ENCODE assay signal across 8 cellular contexts in the genomic region with DNA sequence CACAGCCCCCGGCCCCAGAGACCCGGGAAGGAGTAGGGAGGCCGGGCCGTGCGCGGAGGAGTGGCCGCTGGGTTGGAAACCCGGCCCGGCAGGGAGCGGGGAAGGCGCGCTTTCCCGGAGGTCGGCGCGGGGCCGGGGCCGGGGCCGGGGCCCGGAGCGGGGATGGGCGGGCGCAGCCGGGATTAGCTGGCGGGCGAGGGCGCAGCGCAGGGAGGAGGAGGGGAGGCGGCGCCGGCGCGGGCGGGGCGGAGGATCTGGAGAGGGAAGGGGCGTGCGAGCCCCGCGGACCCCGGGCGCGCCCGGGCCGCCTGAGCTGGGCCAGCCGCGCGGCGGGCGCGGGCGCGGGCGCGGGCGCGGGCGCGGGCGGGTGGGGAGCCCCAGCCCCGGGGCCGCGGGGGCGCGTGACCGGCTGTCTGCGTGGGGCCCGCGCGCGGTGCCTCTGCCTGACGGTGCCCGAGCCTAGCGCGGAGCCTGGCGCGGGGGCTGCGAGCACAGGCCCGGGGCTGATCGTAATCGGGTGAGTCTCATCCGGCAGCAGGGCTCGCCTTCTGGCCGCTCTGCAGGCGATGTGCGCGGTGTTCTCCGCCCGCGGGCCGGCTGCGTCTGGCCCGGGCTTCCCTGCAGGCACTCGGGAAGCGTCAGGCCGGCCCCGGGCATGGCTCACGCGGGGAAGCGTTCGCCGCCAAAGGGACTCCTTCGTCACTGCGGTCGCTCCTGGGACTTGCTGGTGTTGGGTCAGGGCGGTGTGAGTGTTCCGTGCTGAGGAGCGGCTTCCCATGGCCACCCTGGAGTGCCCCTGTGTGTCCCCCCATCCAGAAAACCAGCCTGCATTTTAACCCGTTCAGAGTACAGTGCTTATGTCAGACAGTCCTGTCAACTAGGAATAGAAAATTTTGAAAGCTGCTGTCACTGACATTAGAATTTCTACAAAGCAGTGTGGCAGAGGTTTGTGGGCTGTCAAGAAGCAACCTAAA. TPM values are rescaled to one million over a fixed set of nuclear protein-coding genes. Genes with fewer than 3 reads are reported as not detected.
DNase-seq lines count a peak whose midpoint lies in the region; ATAC-seq and TF ChIP-seq lines count a peak whose summit lies in the region.

No MANE protein-coding gene starts in this region.

- H3K4me3 Mint-ChIP-seq in activated CD8-positive, alpha-beta T cell treated with anti-CD3 and anti-CD28 coated beads for 36 hours: peak overlapping the region; percentile 66
- peak overlapping the region in 6 of 8 donors; percentile 2 to 80 (median 61) for H3K4me3 Mint-ChIP-seq in naive B cell

- H3K9ac ChIP-seq in BLaER1: no peak overlapping the region

- no peaks in the 10 kb centered on the region for H3K36me3 ChIP-seq in BLaER1

- no peak overlapping the region for H3K27ac ChIP-seq in BLaER1

- ATAC-seq in HG03460 (IDR thresholded peaks at IDR 0.05; ENCODE audit: unreplicated experiment) (peak; percentile 31), naive B cell (ENCODE audit: low read depth in 2 of 2) (no peak)
- ATAC-seq in activated CD8-positive, alpha-beta T cell treated with anti-CD3 and anti-CD28 coated beads for 36 hours: peak; percentile 70

- POLR2A ChIA-PET in activated CD8-positive, alpha-beta T cell treated with anti-CD3 and anti-CD28 coated beads for 36 hours (lab: Charles Lee): interaction anchor here (1.2 to 1.5 kb wide), 2 partner anchors 45 to 47 kb away, joined by 3 read pairs; no protein-coding TSS in a partner anchor

- TF ChIP-seq CTCF in activated CD8-positive, alpha-beta T cell treated with anti-CD3 and anti-CD28 coated beads for 36 hours (IDR thresholded peaks at IDR 0.05): no peak
- TF ChIP-seq CTCF in fibroblast of mammary gland (conservative IDR thresholded peaks at IDR 0.05; ENCODE audit: control insufficient read depth, insufficient read depth, low read depth, low read length): no peak

- peaks cover 35% of the 10 kb centered on the region for H3K27me3 Mint-ChIP-seq in activated CD8-positive, alpha-beta T cell treated with anti-CD3 and anti-CD28 coated beads for 36 hours
- H3K27me3 Mint-ChIP-seq in naive B cell: peaks cover 43 to 61% (median 48%) of the 10 kb centered on the region in 3 donors

- H3K27ac Mint-ChIP-seq in activated CD8-positive, alpha-beta T cell treated with anti-CD3 and anti-CD28 coated beads for 36 hours: no peak overlapping the region
- peak overlapping the region in 1 of 6 donors; percentile 63 for H3K27ac Mint-ChIP-seq in naive B cell

- peak overlapping the region; percentile 75 for H3K4me2 ChIP-seq in BLaER1

- H3K36me3 Mint-ChIP-seq in activated CD8-positive, alpha-beta T cell treated with anti-CD3 and anti-CD28 coated beads for 36 hours (ENCODE audit: low read depth): no peaks in the 10 kb centered on the region
- no peaks in the 10 kb centered on the region for H3K36me3 Mint-ChIP-seq in naive B cell

- H3K9me3 Mint-ChIP-seq in activated CD8-positive, alpha-beta T cell treated with anti-CD3 and anti-CD28 coated beads for 36 hours: no peaks in the 10 kb centered on the region
- no peaks in the 10 kb centered on the region for H3K9me3 Mint-ChIP-seq in naive B cell

- H3K27me3 ChIP-seq in BLaER1: peaks cover 39% of the 10 kb centered on the region

- H4K20me1 ChIP-seq in BLaER1: no peaks in the 10 kb centered on the region

- 0 out of 2 replicates have a peak, but pooled peaks cover 4% of the 10 kb centered on the region for H3K9me3 ChIP-seq in BLaER1

- intact Hi-C loops in activated CD8-positive, alpha-beta T cell treated with anti-CD3 and anti-CD28 coated beads for 36 hours (cut with micrococcal nuclease): no loop called here

- no peaks in the 10 kb centered on the region for H3K4me1 Mint-ChIP-seq in activated CD8-positive, alpha-beta T cell treated with anti-CD3 and anti-CD28 coated beads for 36 hours (ENCODE audit: low read depth)
- H3K4me1 Mint-ChIP-seq in naive B cell: peaks cover 0 to 12% (median 0%) of the 10 kb centered on the region in 3 donors

- no peaks in the 10 kb centered on the region for H3K4me1 ChIP-seq in BLaER1

- DNase-seq in GM19238 (ENCODE audit: insufficient read length, low spot score) (peak; percentile 40), fibroblast of mammary gland (ENCODE audit: low read depth) (peak; percentile 47), naive B cell (no peak), ureter (ENCODE audit: low spot score) (peak; percentile 71)
- DNase-seq in activated CD8-positive, alpha-beta T cell treated with anti-CD3 and anti-CD28 coated beads for 36 hours: peak; percentile 31
- DNase-seq in stimulated activated naive CD4-positive, alpha-beta T cell treated with Interleukin-2 at 50 U/mL for 16 hours (lab: John Stamatoyannopoulos, UW): no peak

- peak overlapping the region; percentile 61 for H3K4me3 ChIP-seq in BLaER1
- H3K4me3 ChIP-seq in fibroblast of mammary gland (ENCODE audit: control insufficient read depth, low read depth, low read length): peak overlapping the region; percentile 46

- CTCF ChIA-PET in activated CD8-positive, alpha-beta T cell treated with anti-CD3 and anti-CD28 coated beads for 36 hours (lab: Charles Lee): interaction anchor here (1.0 kb wide), 1 partner anchor 12 kb away, joined by 3 read pairs; no protein-coding TSS in a partner anchor

RNA-seq across cellular contexts. Expression of gene FAM149A, which starts 40.4 kb away (rescaled TPM):
- under 1 TPM; 0.38 to 0.52 TPM for total RNA-seq in activated CD8-positive, alpha-beta T cell treated with anti-CD3 and anti-CD28 coated beads for 36 hours
- polyA plus RNA-seq in naive B cell (ENCODE audit: low read depth in 6 of 6): not detected
- 40.5 TPM for total RNA-seq in ureter

RNA-seq across cellular contexts. Expression of gene CYP4V2, which starts 46.5 kb away (rescaled TPM):
- 1 to 10 TPM; 4.8 to 5.1 TPM for total RNA-seq in activated CD8-positive, alpha-beta T cell treated with anti-CD3 and anti-CD28 coated beads for 36 hours
- 10 to 100 TPM; 10.2 to 16.2 (median 14.0) TPM for polyA plus RNA-seq in naive B cell (ENCODE audit: low read depth in 6 of 6)
- total RNA-seq in ureter: 47.3 TPM

Comparison
In these comparisons a context has a peak if more than half of its experiments do, and no peak if none do; other contexts are left out.
1. DNase-seq: peak in GM19238 (single experiment), activated CD8-positive, alpha-beta T cell treated with anti-CD3 and anti-CD28 coated beads for 36 hours (single experiment), fibroblast of mammary gland (single experiment) and ureter (single experiment); none in naive B cell (single experiment) and stimulated activated naive CD4-positive, alpha-beta T cell treated with Interleukin-2 at 50 U/mL for 16 hours (single experiment).
2. ATAC-seq: peak in HG03460 (single experiment) and activated CD8-positive, alpha-beta T cell treated with anti-CD3 and anti-CD28 coated beads for 36 hours (single experiment); none in naive B cell (0 of 2).
3. RNA of gene FAM149A, which starts 40.4 kb away (total RNA-seq): 40.5 TPM in ureter (single experiment); 0.38 to 0.52 TPM in activated CD8-positive, alpha-beta T cell treated with anti-CD3 and anti-CD28 coated beads for 36 hours; every median in the first group is over 10 times any median in the second.